Comparison of ENCODE assay signal across 1 cellular context in genomic region chrX:72306851-72307645, GRCh38.
TF ChIP-seq lines count a peak whose summit lies in the region.

No MANE protein-coding gene starts in this region.

TF ChIP-seq in K562, 482 proteins besides CTCF, POLR2A, EP300 and RAD21 (continued from another document):
- peak in 1 of 2 experiments; percentile 31 for TF ChIP-seq E2F6 (IDR thresholded peaks at IDR 0.05; ENCODE audit: borderline replicate concordance in 1 of 2, extremely low read depth in 1 of 2, insufficient read depth in 1 of 2, insufficient read length in 1 of 2, low read depth in 1 of 2, low read length in 1 of 2, poor library complexity in 1 of 2, severe bottlenecking in 1 of 2)
- TF ChIP-seq SNIP1 (IDR thresholded peaks at IDR 0.05; ENCODE audit: low read depth) = no peak
- TF ChIP-seq CHCHD3 (CRISPR knock-in tag; IDR thresholded peaks at IDR 0.05) = no peak
- TF ChIP-seq ZBED1 (IDR thresholded peaks at IDR 0.05) = no peak
- no peak for TF ChIP-seq HCFC1 (IDR thresholded peaks at IDR 0.05; ENCODE audit: low read depth, low read length)
- TF ChIP-seq CREB5 (CRISPR knock-in tag; IDR thresholded peaks at IDR 0.05) = no peak
- TF ChIP-seq ZNF134 (CRISPR knock-in tag; conservative IDR thresholded peaks at IDR 0.05) = no peak
- TF ChIP-seq ZBTB9 (CRISPR knock-in tag; IDR thresholded peaks at IDR 0.05) = no peak
- TF ChIP-seq, protein P1, sequence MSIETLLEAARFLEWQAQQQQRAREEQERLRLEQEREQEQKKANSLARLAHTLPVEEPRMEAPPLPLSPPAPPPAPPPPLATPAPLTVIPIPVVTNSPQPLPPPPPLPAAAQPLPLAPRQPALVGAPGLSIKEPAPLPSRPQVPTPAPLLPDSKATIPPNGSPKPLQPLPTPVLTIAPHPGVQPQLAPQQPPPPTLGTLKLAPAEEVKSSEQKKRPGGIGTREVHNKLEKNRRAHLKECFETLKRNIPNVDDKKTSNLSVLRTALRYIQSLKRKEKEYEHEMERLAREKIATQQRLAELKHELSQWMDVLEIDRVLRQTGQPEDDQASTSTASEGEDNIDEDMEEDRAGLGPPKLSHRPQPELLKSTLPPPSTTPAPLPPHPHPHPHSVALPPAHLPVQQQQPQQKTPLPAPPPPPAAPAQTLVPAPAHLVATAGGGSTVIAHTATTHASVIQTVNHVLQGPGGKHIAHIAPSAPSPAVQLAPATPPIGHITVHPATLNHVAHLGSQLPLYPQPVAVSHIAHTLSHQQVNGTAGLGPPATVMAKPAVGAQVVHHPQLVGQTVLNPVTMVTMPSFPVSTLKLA (conservative IDR thresholded peaks at IDR 0.05) = 0 out of 4 replicates have a peak, but pooled peaks of 1 of the 2 experiments have one; percentile 35
- no peak for TF ChIP-seq HBP1 (CRISPR knock-in tag; IDR thresholded peaks at IDR 0.05)
- TF ChIP-seq BRD9 (IDR thresholded peaks at IDR 0.05; ENCODE audit: low read depth, partially characterized antibody) = no peak
- TF ChIP-seq, protein P2, sequence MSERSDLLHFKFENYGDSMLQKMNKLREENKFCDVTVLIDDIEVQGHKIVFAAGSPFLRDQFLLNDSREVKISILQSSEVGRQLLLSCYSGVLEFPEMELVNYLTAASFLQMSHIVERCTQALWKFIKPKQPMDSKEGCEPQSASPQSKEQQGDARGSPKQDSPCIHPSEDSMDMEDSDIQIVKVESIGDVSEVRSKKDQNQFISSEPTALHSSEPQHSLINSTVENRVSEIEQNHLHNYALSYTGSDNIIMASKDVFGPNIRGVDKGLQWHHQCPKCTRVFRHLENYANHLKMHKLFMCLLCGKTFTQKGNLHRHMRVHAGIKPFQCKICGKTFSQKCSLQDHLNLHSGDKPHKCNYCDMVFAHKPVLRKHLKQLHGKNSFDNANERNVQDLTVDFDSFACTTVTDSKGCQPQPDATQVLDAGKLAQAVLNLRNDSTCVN (CRISPR knock-in tag; IDR thresholded peaks at IDR 0.05) = no peak
- peak; percentile 85 for TF ChIP-seq FOXM1 (IDR thresholded peaks at IDR 0.05; ENCODE audit: low read depth)
- TF ChIP-seq FOXM1 (CRISPR knock-in tag; IDR thresholded peaks at IDR 0.05; ENCODE audit: low read depth) = no peak
- TF ChIP-seq ZSCAN32 (CRISPR knock-in tag; IDR thresholded peaks at IDR 0.05) = no peak
- TF ChIP-seq AFF1 (IDR thresholded peaks at IDR 0.05; ENCODE audit: low read depth in 1 of 2, partially characterized antibody in 2 of 2) = no peak
- TF ChIP-seq ATF7 (IDR thresholded peaks at IDR 0.05) = peak; percentile 51; the same call in 1 of the 2 replicates
- no peak for TF ChIP-seq MYNN (IDR thresholded peaks at IDR 0.05)
- TF ChIP-seq MYNN (CRISPR knock-in tag; IDR thresholded peaks at IDR 0.05) = no peak
- TF ChIP-seq PHF8 (IDR thresholded peaks at IDR 0.05; ENCODE audit: borderline replicate concordance, low read length) = peak; percentile 17; the same call in 1 of the 2 replicates
- peak; percentile 53 for TF ChIP-seq POLR2G (IDR thresholded peaks at IDR 0.05; ENCODE audit: low read depth, low read length)
- TF ChIP-seq, protein P3, sequence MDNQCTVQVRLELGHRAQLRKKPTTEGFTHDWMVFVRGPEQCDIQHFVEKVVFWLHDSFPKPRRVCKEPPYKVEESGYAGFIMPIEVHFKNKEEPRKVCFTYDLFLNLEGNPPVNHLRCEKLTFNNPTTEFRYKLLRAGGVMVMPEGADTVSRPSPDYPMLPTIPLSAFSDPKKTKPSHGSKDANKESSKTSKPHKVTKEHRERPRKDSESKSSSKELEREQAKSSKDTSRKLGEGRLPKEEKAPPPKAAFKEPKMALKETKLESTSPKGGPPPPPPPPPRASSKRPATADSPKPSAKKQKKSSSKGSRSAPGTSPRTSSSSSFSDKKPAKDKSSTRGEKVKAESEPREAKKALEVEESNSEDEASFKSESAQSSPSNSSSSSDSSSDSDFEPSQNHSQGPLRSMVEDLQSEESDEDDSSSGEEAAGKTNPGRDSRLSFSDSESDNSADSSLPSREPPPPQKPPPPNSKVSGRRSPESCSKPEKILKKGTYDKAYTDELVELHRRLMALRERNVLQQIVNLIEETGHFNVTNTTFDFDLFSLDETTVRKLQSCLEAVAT (IDR thresholded peaks at IDR 0.05) = no peak
- TF ChIP-seq, protein P4, sequence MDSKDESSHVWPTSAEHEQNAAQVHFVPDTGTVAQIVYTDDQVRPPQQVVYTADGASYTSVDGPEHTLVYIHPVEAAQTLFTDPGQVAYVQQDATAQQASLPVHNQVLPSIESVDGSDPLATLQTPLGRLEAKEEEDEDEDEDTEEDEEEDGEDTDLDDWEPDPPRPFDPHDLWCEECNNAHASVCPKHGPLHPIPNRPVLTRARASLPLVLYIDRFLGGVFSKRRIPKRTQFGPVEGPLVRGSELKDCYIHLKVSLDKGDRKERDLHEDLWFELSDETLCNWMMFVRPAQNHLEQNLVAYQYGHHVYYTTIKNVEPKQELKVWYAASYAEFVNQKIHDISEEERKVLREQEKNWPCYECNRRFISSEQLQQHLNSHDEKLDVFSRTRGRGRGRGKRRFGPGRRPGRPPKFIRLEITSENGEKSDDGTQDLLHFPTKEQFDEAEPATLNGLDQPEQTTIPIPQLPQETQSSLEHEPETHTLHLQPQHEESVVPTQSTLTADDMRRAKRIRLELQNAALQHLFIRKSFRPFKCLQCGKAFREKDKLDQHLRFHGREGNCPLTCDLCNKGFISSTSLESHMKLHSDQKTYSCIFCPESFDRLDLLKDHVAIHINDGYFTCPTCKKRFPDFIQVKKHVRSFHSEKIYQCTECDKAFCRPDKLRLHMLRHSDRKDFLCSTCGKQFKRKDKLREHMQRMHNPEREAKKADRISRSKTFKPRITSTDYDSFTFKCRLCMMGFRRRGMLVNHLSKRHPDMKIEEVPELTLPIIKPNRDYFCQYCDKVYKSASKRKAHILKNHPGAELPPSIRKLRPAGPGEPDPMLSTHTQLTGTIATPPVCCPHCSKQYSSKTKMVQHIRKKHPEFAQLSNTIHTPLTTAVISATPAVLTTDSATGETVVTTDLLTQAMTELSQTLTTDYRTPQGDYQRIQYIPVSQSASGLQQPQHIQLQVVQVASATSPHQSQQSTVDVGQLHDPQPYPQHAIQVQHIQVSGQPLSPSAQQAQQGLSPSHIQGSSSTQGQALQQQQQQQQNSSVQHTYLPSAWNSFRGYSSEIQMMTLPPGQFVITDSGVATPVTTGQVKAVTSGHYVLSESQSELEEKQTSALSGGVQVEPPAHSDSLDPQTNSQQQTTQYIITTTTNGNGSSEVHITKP (IDR thresholded peaks at IDR 0.05; ENCODE audit: partially characterized antibody) = peak; percentile 94
- TF ChIP-seq SAFB (IDR thresholded peaks at IDR 0.05; ENCODE audit: borderline replicate concordance, low read depth, low read length) = peak; percentile 86
- TF ChIP-seq GATA2 (CRISPR knock-in tag; IDR thresholded peaks at IDR 0.05) = no peak
- no peak for TF ChIP-seq ZNF583 (CRISPR knock-in tag; IDR thresholded peaks at IDR 0.05)
- 0 out of 2 replicates have a peak, but pooled peaks have one; percentile 11 for TF ChIP-seq BCOR (IDR thresholded peaks at IDR 0.05)
- TF ChIP-seq HSF4 (CRISPR knock-in tag; IDR thresholded peaks at IDR 0.05; ENCODE audit: borderline replicate concordance) = no peak
- TF ChIP-seq TAF7 (tag; IDR thresholded peaks at IDR 0.05) = no peak
- TF ChIP-seq SRSF3 (IDR thresholded peaks at IDR 0.05; ENCODE audit: insufficient read depth, low read length) = no peak
- TF ChIP-seq CC2D1A (IDR thresholded peaks at IDR 0.05) = no peak
- TF ChIP-seq RNF2 (IDR thresholded peaks at IDR 0.05) = no peak
- no peak for TF ChIP-seq MAX (CRISPR knock-in tag; IDR thresholded peaks at IDR 0.05)
- TF ChIP-seq HDAC1 (IDR thresholded peaks at IDR 0.05) = no peak
- TF ChIP-seq ZNF699 (CRISPR knock-in tag; IDR thresholded peaks at IDR 0.05; ENCODE audit: insufficient replicate concordance) = no peak
- TF ChIP-seq, protein P5, sequence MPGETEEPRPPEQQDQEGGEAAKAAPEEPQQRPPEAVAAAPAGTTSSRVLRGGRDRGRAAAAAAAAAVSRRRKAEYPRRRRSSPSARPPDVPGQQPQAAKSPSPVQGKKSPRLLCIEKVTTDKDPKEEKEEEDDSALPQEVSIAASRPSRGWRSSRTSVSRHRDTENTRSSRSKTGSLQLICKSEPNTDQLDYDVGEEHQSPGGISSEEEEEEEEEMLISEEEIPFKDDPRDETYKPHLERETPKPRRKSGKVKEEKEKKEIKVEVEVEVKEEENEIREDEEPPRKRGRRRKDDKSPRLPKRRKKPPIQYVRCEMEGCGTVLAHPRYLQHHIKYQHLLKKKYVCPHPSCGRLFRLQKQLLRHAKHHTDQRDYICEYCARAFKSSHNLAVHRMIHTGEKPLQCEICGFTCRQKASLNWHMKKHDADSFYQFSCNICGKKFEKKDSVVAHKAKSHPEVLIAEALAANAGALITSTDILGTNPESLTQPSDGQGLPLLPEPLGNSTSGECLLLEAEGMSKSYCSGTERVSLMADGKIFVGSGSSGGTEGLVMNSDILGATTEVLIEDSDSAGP (CRISPR knock-in tag; IDR thresholded peaks at IDR 0.05) = peak; percentile 88
- no peak for TF ChIP-seq MYBL2 (IDR thresholded peaks at IDR 0.05; ENCODE audit: low read depth)
- no peak for TF ChIP-seq MYBL2 (CRISPR knock-in tag; IDR thresholded peaks at IDR 0.05; ENCODE audit: borderline replicate concordance)
- no peak for TF ChIP-seq ETV1 (tag; conservative IDR thresholded peaks at IDR 0.05; ENCODE audit: low read depth)
- TF ChIP-seq ZNF354B (CRISPR knock-in tag; IDR thresholded peaks at IDR 0.05) = no peak
TF ChIP-seq in K562: peak in this region for 16.
